ENCODE assay signal across 1 cellular context in genomic region chr4:119939066-119939995, GRCh38.
TF ChIP-seq lines count a peak whose summit lies in the region.

No MANE protein-coding gene starts in this region.

TF ChIP-seq in WTC11, 78 proteins besides CTCF, POLR2A, EP300 and RAD21 (continued from another document):
- TF ChIP-seq, protein P1, sequence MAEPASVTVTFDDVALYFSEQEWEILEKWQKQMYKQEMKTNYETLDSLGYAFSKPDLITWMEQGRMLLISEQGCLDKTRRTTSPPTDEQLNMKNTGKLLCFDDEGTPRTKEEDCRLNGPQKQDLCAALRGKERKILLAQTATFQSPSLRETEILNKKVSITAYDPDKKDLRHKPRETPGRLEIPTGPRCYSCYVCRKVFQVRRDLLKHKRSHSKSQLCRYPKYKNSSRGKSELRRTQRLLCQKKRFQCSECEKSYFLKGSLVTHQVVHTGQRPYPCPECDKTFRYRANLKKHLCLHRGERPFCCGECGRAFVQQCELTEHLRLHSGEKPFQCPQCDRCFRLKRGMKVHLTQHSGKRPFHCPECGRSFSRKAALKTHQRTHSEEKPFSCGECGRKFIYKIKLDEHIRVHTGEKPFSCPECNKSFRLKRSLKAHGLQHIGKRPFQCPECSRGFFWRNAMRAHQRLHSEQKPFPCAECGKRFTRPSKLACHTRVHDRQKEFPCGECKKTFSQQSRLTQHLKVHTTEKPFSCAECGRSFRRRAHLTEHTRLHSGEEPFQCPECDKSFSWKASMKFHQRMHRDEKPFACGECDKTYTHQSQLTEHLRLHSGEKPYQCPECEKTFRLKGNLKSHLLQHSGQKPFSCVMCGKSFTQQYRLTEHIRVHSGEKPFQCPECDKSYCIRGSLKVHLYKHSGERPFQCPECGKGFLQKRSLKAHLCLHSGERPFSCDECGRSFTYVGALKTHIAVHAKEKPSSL (CRISPR knock-in tag; conservative IDR thresholded peaks at IDR 0.05), result no peak
- TF ChIP-seq, protein P2, sequence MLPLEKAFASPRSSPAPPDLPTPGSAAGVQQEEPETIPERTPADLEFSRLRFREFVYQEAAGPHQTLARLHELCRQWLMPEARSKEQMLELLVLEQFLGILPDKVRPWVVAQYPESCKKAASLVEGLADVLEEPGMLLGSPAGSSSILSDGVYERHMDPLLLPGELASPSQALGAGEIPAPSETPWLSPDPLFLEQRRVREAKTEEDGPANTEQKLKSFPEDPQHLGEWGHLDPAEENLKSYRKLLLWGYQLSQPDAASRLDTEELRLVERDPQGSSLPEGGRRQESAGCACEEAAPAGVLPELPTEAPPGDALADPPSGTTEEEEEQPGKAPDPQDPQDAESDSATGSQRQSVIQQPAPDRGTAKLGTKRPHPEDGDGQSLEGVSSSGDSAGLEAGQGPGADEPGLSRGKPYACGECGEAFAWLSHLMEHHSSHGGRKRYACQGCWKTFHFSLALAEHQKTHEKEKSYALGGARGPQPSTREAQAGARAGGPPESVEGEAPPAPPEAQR (CRISPR knock-in tag; IDR thresholded peaks at IDR 0.05), result no peak
- no peak for TF ChIP-seq KAT7 (CRISPR knock-in tag; IDR thresholded peaks at IDR 0.05; ENCODE audit: borderline replicate concordance)
- TF ChIP-seq JAZF1 (CRISPR knock-in tag; IDR thresholded peaks at IDR 0.05), result no peak
- no peak for TF ChIP-seq FOXK1 (CRISPR knock-in tag; IDR thresholded peaks at IDR 0.05)
- TF ChIP-seq JUN (CRISPR knock-in tag; IDR thresholded peaks at IDR 0.05), result no peak
- no peak for TF ChIP-seq CBFB (CRISPR knock-in tag; IDR thresholded peaks at IDR 0.05; ENCODE audit: low read depth)
- no peak for TF ChIP-seq TCF7 (CRISPR knock-in tag; IDR thresholded peaks at IDR 0.05; ENCODE audit: low read depth)
